10 cellular contexts compared by ENCODE assay signal in genomic region chr2:210461401-210461800, GRCh38. TPM values are rescaled to one million over a fixed set of nuclear protein-coding genes. Genes with fewer than 3 reads are reported as not detected.
DNase-seq lines count a peak whose midpoint lies in the region; ATAC-seq and TF ChIP-seq lines count a peak whose summit lies in the region.
"Had no signal": no experiment of that assay in that cellular context is flagged by ENCODE, and none has a peak within 500 bp of the region (broad histone marks: within the 10 kb centered on the region; RNA-seq: fewer than 3 reads in every experiment).

No MANE protein-coding gene starts in this region.

- H4K20me1 ChIP-seq in BLaER1 = no peaks in the 10 kb centered on the region
- no peaks in the 10 kb centered on the region for H4K20me1 ChIP-seq in PC-3 (ENCODE audit: low read length)

- POLR2A ChIA-PET in PC-3 (lab: Charles Lee; ENCODE audit: unreplicated experiment) = no interaction called here

- H3K36me3 ChIP-seq in BLaER1 (peaks cover 52% of the 10 kb centered on the region), PC-3 (ENCODE audit: low read depth, low read length) (peaks cover 3% of the 10 kb centered on the region; the same call in 1 of the 2 replicates)

- CTCF ChIA-PET in PC-3 (lab: Charles Lee) = no interaction called here

- H3K27ac ChIP-seq in BLaER1 (peak overlapping the region; percentile 79), PC-3 (ENCODE audit: low read length) (no peak overlapping the region)

- no peak for TF ChIP-seq CTCF in PC-3 (conservative IDR thresholded peaks at IDR 0.05; ENCODE audit: low read depth, low read length)

- no peak overlapping the region for H2AFZ ChIP-seq in PC-3 (ENCODE audit: low read length)

- peaks cover 67% of the 10 kb centered on the region for H3K4me1 ChIP-seq in BLaER1
- no peaks in the 10 kb centered on the region for H3K4me1 ChIP-seq in PC-3 (ENCODE audit: insufficient read depth, low read length)

- intact Hi-C loops in PC-3 (cut with micrococcal nuclease) = no loop called here

- no peaks in the 10 kb centered on the region for H3K9me2 ChIP-seq in PC-3 (replicated peaks; ENCODE audit: low read length)

- H3F3A ChIP-seq in PC-3 (ENCODE audit: low read length, unreplicated experiment) = no peaks in the 10 kb centered on the region

- ATAC-seq in GM19023 (IDR thresholded peaks at IDR 0.05; ENCODE audit: unreplicated experiment) (peak; percentile 47), HG02798 (IDR thresholded peaks at IDR 0.05; ENCODE audit: poor library complexity, unreplicated experiment) (peak; percentile 61), PC-3 (no peak), HG03025 (IDR thresholded peaks at IDR 0.05; ENCODE audit: low FRiP score, unreplicated experiment) (no peak)

- H3K4me3 ChIP-seq in BLaER1 (0 out of 2 replicates have a peak overlapping the region, but pooled peaks have one; percentile 46), PC-3 (ENCODE audit: low read length) (no peak overlapping the region)

- no TSS peak for BruUV-seq in PC-3 (replicated peaks; lab: Mats Ljungman, UMichigan)

- peak overlapping the region; percentile 89 for H3K4me2 ChIP-seq in BLaER1
- no peak overlapping the region for H3K4me2 ChIP-seq in PC-3 (ENCODE audit: low read length)

- H3K9me3 ChIP-seq in BLaER1 = peaks cover 22% of the 10 kb centered on the region
- H3K9me3 ChIP-seq in PC-3 (ENCODE audit: low read length) = no peaks in the 10 kb centered on the region

- no peaks in the 10 kb centered on the region for H3K27me3 ChIP-seq in BLaER1
- no peaks in the 10 kb centered on the region for H3K27me3 ChIP-seq in PC-3 (ENCODE audit: low read length)

- H3K9ac ChIP-seq in BLaER1 = peak overlapping the region; percentile 69
- no peak overlapping the region for H3K9ac ChIP-seq in PC-3 (ENCODE audit: low read length)

- DNase-seq in NCI-H128 (lab: John Stamatoyannopoulos, UW; ENCODE audit: unreplicated experiment) = peak; percentile 22
- DNase-seq in PC-3 = no peak
- no peak for DNase-seq in ureter (ENCODE audit: low spot score)
- DNase-seq in effector CD4-positive, alpha-beta T cell = no peak
- DNase-seq: activated gamma-delta T cell treated with Interleukin-2 at 50 U/mL for 16 hours; stimulated activated CD4-positive, alpha-beta T cell treated with anti-CD3 and anti-CD28 coated beads, Interleukin-15, amount 100 ng/mL, for 24 hours had no signal

- H3K79me2 ChIP-seq in PC-3 (ENCODE audit: low read length) = no peaks in the 10 kb centered on the region

RNA-seq across cellular contexts. Expression of gene LANCL1, which starts 15.2 kb away (rescaled TPM):
- total RNA-seq in PC-3 (2014; rRNA removed) (16.0 and 19.0 TPM in 2 replicates), ureter (57.5 TPM)

Comparison
In these comparisons a context has a peak if more than half of its experiments do, and no peak if none do; other contexts are left out.
1. ATAC-seq: peak in GM19023 (single experiment) and HG02798 (single experiment); none in PC-3 (single experiment) and HG03025 (single experiment).